19 cellular contexts compared by ENCODE assay signal in the genomic region with DNA sequence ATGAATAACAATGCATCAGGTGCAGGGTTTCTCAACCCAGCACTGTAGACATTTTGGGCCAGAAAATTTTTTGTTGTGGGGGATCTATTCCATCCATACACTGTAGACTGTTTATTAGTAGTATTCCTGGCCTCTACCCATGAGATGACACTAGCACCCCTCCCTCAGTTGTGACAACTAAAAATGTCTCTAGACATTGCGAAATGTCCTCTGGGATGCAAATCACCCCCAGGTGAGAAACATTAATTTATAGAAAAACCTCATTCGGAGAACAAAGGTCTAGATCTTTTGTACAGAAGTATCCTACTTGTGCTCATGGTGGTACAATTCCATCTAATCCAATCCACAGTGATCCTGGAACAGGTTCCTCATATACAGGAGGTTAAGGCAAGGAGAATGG. TPM values are rescaled to one million over a fixed set of nuclear protein-coding genes. Genes with fewer than 3 reads are reported as not detected.
DNase-seq lines count a peak whose midpoint lies in the region; ATAC-seq, FAIRE-seq and TF ChIP-seq lines count a peak whose summit lies in the region.
"Had no signal": no experiment of that assay in that cellular context is flagged by ENCODE, and none has a peak within 500 bp of the region (broad histone marks: within the 10 kb centered on the region; RNA-seq: fewer than 3 reads in every experiment).

No MANE protein-coding gene starts in this region.

- WGBS in HepG2 (ENCODE audit: low lambda C conversion rate) = 91% methylated on average over 2 of the region's 2 CpGs
- WGBS in right lobe of liver (ENCODE audit: insufficient coverage, low coverage, low lambda C conversion rate, missing lambda C conversion rate) = 94% methylated on average over 2 of the region's 2 CpGs

- H3K36me3 Mint-ChIP-seq in CD8-positive, alpha-beta T cell = peaks cover 69% of the 10 kb centered on the region
- H3K36me3 Mint-ChIP-seq in T-cell (peaks cover 47% of the 10 kb centered on the region), endothelial cell (ENCODE audit: low read depth, unreplicated experiment) (peaks cover 32% of the 10 kb centered on the region)

- BruUV-seq in HepG2 (replicated peaks; lab: Mats Ljungman, UMichigan) = no TSS peak

- H3K9me3 Mint-ChIP-seq in CD8-positive, alpha-beta T cell = no peaks in the 10 kb centered on the region
- H3K9me3 Mint-ChIP-seq in T-cell (no peaks in the 10 kb centered on the region), endothelial cell (ENCODE audit: unreplicated experiment) (no peaks in the 10 kb centered on the region)
- H3K9me3 Mint-ChIP-seq: GM23338 had no signal

- peak overlapping the region; percentile 41 for H3K27ac Mint-ChIP-seq in CD8-positive, alpha-beta T cell
- H3K27ac Mint-ChIP-seq in T-cell = peak overlapping the region; percentile 40 to 61
- no peak overlapping the region for H3K27ac Mint-ChIP-seq in endothelial cell (ENCODE audit: unreplicated experiment)
- H3K27ac Mint-ChIP-seq: GM23338 had no signal

- TF ChIP-seq RAD21 in HepG2 (CRISPR knock-in tag; IDR thresholded peaks at IDR 0.05) = no peak

- peaks cover 59% of the 10 kb centered on the region for H3K4me1 Mint-ChIP-seq in CD8-positive, alpha-beta T cell (ENCODE audit: low read depth)
- H3K4me1 Mint-ChIP-seq in T-cell (peaks cover 54 to 71% (median 64%) of the 10 kb centered on the region in 3 donors), endothelial cell (ENCODE audit: unreplicated experiment) (peaks cover 40% of the 10 kb centered on the region)

- H3K4me3 Mint-ChIP-seq in CD8-positive, alpha-beta T cell = no peak overlapping the region
- H3K4me3 Mint-ChIP-seq in T-cell (no peak overlapping the region), endothelial cell (ENCODE audit: unreplicated experiment) (peak overlapping the region; percentile 64)
- H3K4me3 Mint-ChIP-seq: GM23338 had no signal

- FAIRE-seq in HepG2 (lab: Jason Lieb, UNC) = no peak
- FAIRE-seq: A549, GM12878, GM18507 had no signal

- POLR2A ChIA-PET in HepG2 (lab: Yijun Ruan, JAX) = interaction anchor here (0.6 kb wide), 1 partner anchor 15 kb away, joined by 3 read pairs; no protein-coding TSS in a partner anchor
- POLR2A ChIA-PET in CD8-positive, alpha-beta T cell (lab: Charles Lee) = interaction anchor here (7.6 kb wide), 1 partner anchor 31 kb away, joined by 109 read pairs; a partner anchor contains a TSS
- POLR2A ChIA-PET in T-cell (lab: Charles Lee) = interaction anchor here in 1 of 2 donors (0.6 kb wide), 1 partner anchor 13 kb away, joined by 3 read pairs; no protein-coding TSS in a partner anchor

- ATAC-seq in HepG2 (no peak), right lobe of liver (no peak), T-cell (replicated peaks in 1 of 4) (no peak), GM18858 (IDR thresholded peaks at IDR 0.05; ENCODE audit: unreplicated experiment) (no peak)
- no peak for ATAC-seq in CD8-positive, alpha-beta T cell
- ATAC-seq: A549, GM12878, GM23338 had no signal

- H3K27me3 ChIP-seq in HepG2 (ENCODE audit: control insufficient read depth in 1 of 2, insufficient read depth in 2 of 2, low read length in 2 of 2) = no peaks in the 10 kb centered on the region; a peak in 1 of 5 replicates
- no peaks in the 10 kb centered on the region for H3K27me3 ChIP-seq in right lobe of liver
- H3K27me3 ChIP-seq in CD8-positive, alpha-beta T cell (ENCODE audit: insufficient read depth, low read length) = no peaks in the 10 kb centered on the region
- no peaks in the 10 kb centered on the region for H3K27me3 ChIP-seq in breast epithelium
- H3K27me3 ChIP-seq: BE2C had no signal

- H3K9me3 ChIP-seq in HepG2 (ENCODE audit: low read length) = no peaks in the 10 kb centered on the region
- H3K9me3 ChIP-seq in right lobe of liver = no peaks in the 10 kb centered on the region
- H3K9me3 ChIP-seq in CD8-positive, alpha-beta T cell (ENCODE audit: low read length) = no peaks in the 10 kb centered on the region
- no peaks in the 10 kb centered on the region for H3K9me3 ChIP-seq in breast epithelium
- H3K9me3 ChIP-seq: A549, BE2C had no signal

- H3K27ac ChIP-seq in HepG2 (ENCODE audit: extremely low read length, insufficient read depth, low read length) = no peak overlapping the region
- H3K27ac ChIP-seq in right lobe of liver = no peak overlapping the region
- H3K27ac ChIP-seq in CD8-positive, alpha-beta T cell (ENCODE audit: low read depth, low read length) = no peak overlapping the region
- no peak overlapping the region for H3K27ac ChIP-seq in breast epithelium
- H3K27ac ChIP-seq: A549, C4-2B had no signal

- H3K79me2 ChIP-seq in HepG2 (ENCODE audit: insufficient read depth, low read length) = peaks cover 7% of the 10 kb centered on the region

- H3K36me3 ChIP-seq in HepG2 (replicated peaks in 1 of 2; ENCODE audit: control insufficient read depth in 1 of 2, insufficient read depth in 2 of 2, low read length in 2 of 2) (peaks cover 4 to 30% of the 10 kb centered on the region in 2 experiments; a peak in 3 of 5 replicates), right lobe of liver (peaks cover 0 to 27% (median 15%) of the 10 kb centered on the region in 4 donors), breast epithelium (no peaks in the 10 kb centered on the region)
- H3K36me3 ChIP-seq in CD8-positive, alpha-beta T cell (ENCODE audit: insufficient read depth, low read length) = peaks cover 18% of the 10 kb centered on the region

- no peak overlapping the region for H3K4me2 ChIP-seq in HepG2 (ENCODE audit: low read depth, low read length)
- H3K4me2 ChIP-seq: A549, GM23338 had no signal

- intact Hi-C loops in HepG2 (cut with micrococcal nuclease; ENCODE audit: unreplicated experiment) (no loop called here), right lobe of liver (cut with DNase I) (no loop called here), breast epithelium (cut with DNase I; ENCODE audit: low total_unique reads) (no loop called here)
- intact Hi-C loops in CD8-positive, alpha-beta T cell (cut with DNase I, micrococcal nuclease) = no loop called here

- no peak for DNase-seq in HepG2 (ENCODE audit: low spot score)
- no peak for DNase-seq in right lobe of liver
- no peak for DNase-seq in CD8-positive, alpha-beta T cell
- DNase-seq in T-cell = no peak
- no peak for DNase-seq in endothelial cell (ENCODE audit: low spot score)
- DNase-seq in breast epithelium (ENCODE audit: low spot score in 2 of 2) = no peak
- DNase-seq in NCI-H146 treated with DMSO at 0.1 percent for 48 hours (lab: John Stamatoyannopoulos, UW; ENCODE audit: unreplicated experiment) = no peak
- DNase-seq: BE2C, DMS79, H7 had no signal

- no peaks in the 10 kb centered on the region for H4K20me1 ChIP-seq in HepG2 (ENCODE audit: insufficient read depth, low read length)

- TF ChIP-seq CTCF in HepG2 (CRISPR knock-in tag; IDR thresholded peaks at IDR 0.05) (no peak), right lobe of liver (IDR thresholded peaks at IDR 0.05) (no peak), endothelial cell (IDR thresholded peaks at IDR 0.05; ENCODE audit: unreplicated experiment) (no peak), breast epithelium (IDR thresholded peaks at IDR 0.05) (no peak)
- no peak for TF ChIP-seq CTCF in CD8-positive, alpha-beta T cell (IDR thresholded peaks at IDR 0.05)

- no peaks in the 10 kb centered on the region for H3K27me3 Mint-ChIP-seq in CD8-positive, alpha-beta T cell (ENCODE audit: low read depth)
- H3K27me3 Mint-ChIP-seq in T-cell (no peaks in the 10 kb centered on the region), endothelial cell (ENCODE audit: unreplicated experiment) (peaks cover 16% of the 10 kb centered on the region)

- no peak overlapping the region for H3K9ac ChIP-seq in HepG2 (ENCODE audit: insufficient read depth, low read depth, low read length)

- CTCF ChIA-PET in HepG2 (lab: Yijun Ruan, JAX; ENCODE audit: low intra/inter-chr PET ratio, low total read pairs) (no interaction called here), T-cell (lab: Charles Lee) (interaction anchor here (0.6 to 0.9 kb wide), 3 partner anchors 17 to 146 kb away, joined by 3 to 6 read pairs (median 3); no protein-coding TSS in a partner anchor)
- CTCF ChIA-PET in CD8-positive, alpha-beta T cell (lab: Charles Lee) = interaction anchor here (0.9 kb wide), 1 partner anchor 29 kb away, joined by 4 read pairs; a partner anchor contains a TSS

- H3K4me1 ChIP-seq in HepG2 (ENCODE audit: insufficient read depth, low read length) (peaks cover 25% of the 10 kb centered on the region), right lobe of liver (peaks cover 0 to 11% (median 4%) of the 10 kb centered on the region in 4 donors), breast epithelium (peaks cover 0 to 11% of the 10 kb centered on the region in 2 donors)
- peaks cover 24% of the 10 kb centered on the region for H3K4me1 ChIP-seq in CD8-positive, alpha-beta T cell (ENCODE audit: insufficient read depth, low read length)
- H3K4me1 ChIP-seq: BE2C had no signal

- TF ChIP-seq POLR2A in HepG2 (IDR thresholded peaks at IDR 0.05; ENCODE audit: insufficient read depth in 1 of 2, low read depth in 2 of 2, low read length in 2 of 2) (no peak), right lobe of liver (IDR thresholded peaks at IDR 0.05) (no peak), breast epithelium (IDR thresholded peaks at IDR 0.05) (no peak)

- in situ Hi-C loops in HepG2 (cut with HindIII; ENCODE audit: extremely low pct_ligation_motif_present, low pct_unique_long_range_greater_than_20kb) = no loop called here

- H2AFZ ChIP-seq in HepG2 (ENCODE audit: low read length) = no peak overlapping the region
- H2AFZ ChIP-seq: GM23338 had no signal

- TF ChIP-seq EP300 in HepG2 (IDR thresholded peaks at IDR 0.05; ENCODE audit: low read depth in 2 of 2, low read length in 2 of 2) (no peak), HepG2 (CRISPR knock-in tag; IDR thresholded peaks at IDR 0.05; ENCODE audit: borderline replicate concordance) (no peak)

- H3K4me3 ChIP-seq in HepG2 (replicated peaks in 1 of 3; ENCODE audit: insufficient read depth in 1 of 3, low read depth in 2 of 3, low read length in 3 of 3) (no peak overlapping the region), right lobe of liver (no peak overlapping the region), breast epithelium (no peak overlapping the region)
- H3K4me3 ChIP-seq in CD8-positive, alpha-beta T cell (ENCODE audit: low read depth, low read length) = no peak overlapping the region
- H3K4me3 ChIP-seq: A549, GM12878, GM23338 had no signal

RNA-seq across cellular contexts. Expression of a gene that starts 4.3 kb away (rescaled TPM):
- total RNA-seq in HepG2 (2016; rRNA removed; fragmentation: Illumina TruSeq; extraction: Trizol) (40.8 and 50.7 TPM in 2 replicates), right lobe of liver (10 to 100 TPM; 17.7 to 29.7 (median 20.7) TPM), T-cell (10 to 100 TPM; 62.9 to 79.2 (median 72.0) TPM), endothelial cell (ENCODE audit: unreplicated experiment) (137 TPM), breast epithelium (10 to 100 TPM; 30.1 to 74.9 (median 62.3) TPM)
- total RNA-seq in HepG2 (2016; cell fraction: cytosol; rRNA removed; fragmentation: Illumina TruSeq; extraction: Trizol; ENCODE audit: low read depth) = 13.1 and 19.3 TPM in 2 replicates
- total RNA-seq in HepG2 (2016; cell fraction: insoluble cytoplasmic fraction; rRNA removed; fragmentation: Illumina TruSeq; extraction: Trizol) = 36.9 and 42.7 TPM in 2 replicates
- 27.3 and 35.6 TPM in 2 replicates for total RNA-seq in HepG2 (2016; cell fraction: membrane; rRNA removed; fragmentation: Illumina TruSeq; extraction: Trizol)
- total RNA-seq in HepG2 (2016; cell fraction: nucleus; rRNA removed; fragmentation: Illumina TruSeq; extraction: Trizol) = 52.6 and 53.3 TPM in 2 replicates
- polyA plus RNA-seq in HepG2 (2011; rRNA removed) = 15.5 and 18.4 TPM in 2 replicates
- polyA plus RNA-seq in HepG2 (2011; cell fraction: cytosol; rRNA removed) = 12.6 and 18.0 TPM in 2 replicates
- polyA plus RNA-seq in HepG2 (2011; cell fraction: nucleus; rRNA removed) = 16.4 and 28.9 TPM in 2 replicates
- polyA plus RNA-seq in HepG2 (2012) = 15.1 and 16.1 TPM in 2 replicates
- 3.0 and 3.6 TPM in 2 replicates for polyA plus RNA-seq in HepG2 (2016; cell fraction: cytosol; fragmentation: Illumina TruSeq; extraction: Trizol; ENCODE audit: low read depth)
- polyA plus RNA-seq in HepG2 (2016; cell fraction: insoluble cytoplasmic fraction; fragmentation: Illumina TruSeq; extraction: Trizol; ENCODE audit: low read depth) = 29.9 and 30.3 TPM in 2 replicates
- 11.9 and 13.6 TPM in 2 replicates for polyA plus RNA-seq in HepG2 (2016; cell fraction: membrane; fragmentation: Illumina TruSeq; extraction: Trizol; ENCODE audit: low read depth)
- 56.7 and 65.5 TPM in 2 replicates for polyA plus RNA-seq in HepG2 (2016; cell fraction: nucleus; fragmentation: Illumina TruSeq; extraction: Trizol; ENCODE audit: insufficient read depth, low read depth)
- 23.3 and 62.1 TPM in 2 replicates for polyA minus RNA-seq in HepG2 (2011; rRNA and poly(A)+ RNA removed; ENCODE audit: low replicate concordance)
- 12.8 and 13.9 TPM in 2 replicates for polyA minus RNA-seq in HepG2 (2011; cell fraction: cytosol; rRNA and poly(A)+ RNA removed)
- polyA minus RNA-seq in HepG2 (2011; cell fraction: nucleus; rRNA and poly(A)+ RNA removed) = 32.4 and 41.4 TPM in 2 replicates
- total RNA-seq in CD8-positive, alpha-beta T cell = 10 to 100 TPM; 44.4 to 47.6 TPM

RNA-seq across cellular contexts. Expression of a gene that starts 28.7 kb away (rescaled TPM):
- total RNA-seq in HepG2 (2016; rRNA removed; fragmentation: Illumina TruSeq; extraction: Trizol) (276 and 379 TPM in 2 replicates), right lobe of liver (10 to 100 TPM; 40.0 to 85.0 (median 53.8) TPM), T-cell (100 to 1,000 TPM; 121 to 151 (median 128) TPM), endothelial cell (ENCODE audit: unreplicated experiment) (161 TPM), breast epithelium (100 to 1,000 TPM; 107 to 135 (median 114) TPM)
- total RNA-seq in HepG2 (2016; cell fraction: cytosol; rRNA removed; fragmentation: Illumina TruSeq; extraction: Trizol; ENCODE audit: low read depth) = 95.8 and 98.0 TPM in 2 replicates
- total RNA-seq in HepG2 (2016; cell fraction: insoluble cytoplasmic fraction; rRNA removed; fragmentation: Illumina TruSeq; extraction: Trizol) = 278 and 398 TPM in 2 replicates
- total RNA-seq in HepG2 (2016; cell fraction: membrane; rRNA removed; fragmentation: Illumina TruSeq; extraction: Trizol) = 157 and 166 TPM in 2 replicates
- total RNA-seq in HepG2 (2016; cell fraction: nucleus; rRNA removed; fragmentation: Illumina TruSeq; extraction: Trizol) = 113 and 115 TPM in 2 replicates
- polyA plus RNA-seq in HepG2 (2011; rRNA removed) = 111 and 141 TPM in 2 replicates
- polyA plus RNA-seq in HepG2 (2011; cell fraction: cytosol; rRNA removed) = 112 and 133 TPM in 2 replicates
- polyA plus RNA-seq in HepG2 (2011; cell fraction: nucleus; rRNA removed) = 47.2 and 50.5 TPM in 2 replicates
- 147 and 191 TPM in 2 replicates for polyA plus RNA-seq in HepG2 (2012)
- 70.1 and 76.3 TPM in 2 replicates for polyA plus RNA-seq in HepG2 (2016; cell fraction: cytosol; fragmentation: Illumina TruSeq; extraction: Trizol; ENCODE audit: low read depth)
- polyA plus RNA-seq in HepG2 (2016; cell fraction: insoluble cytoplasmic fraction; fragmentation: Illumina TruSeq; extraction: Trizol; ENCODE audit: low read depth) = 373 and 381 TPM in 2 replicates
- 126 and 136 TPM in 2 replicates for polyA plus RNA-seq in HepG2 (2016; cell fraction: membrane; fragmentation: Illumina TruSeq; extraction: Trizol; ENCODE audit: low read depth)
- 131 and 143 TPM in 2 replicates for polyA plus RNA-seq in HepG2 (2016; cell fraction: nucleus; fragmentation: Illumina TruSeq; extraction: Trizol; ENCODE audit: insufficient read depth, low read depth)
- polyA minus RNA-seq in HepG2 (2011; rRNA and poly(A)+ RNA removed; ENCODE audit: low replicate concordance) = 97.4 and 136 TPM in 2 replicates
- 71.7 and 75.4 TPM in 2 replicates for polyA minus RNA-seq in HepG2 (2011; cell fraction: cytosol; rRNA and poly(A)+ RNA removed)
- 102 and 113 TPM in 2 replicates for polyA minus RNA-seq in HepG2 (2011; cell fraction: nucleus; rRNA and poly(A)+ RNA removed)
- 100 to 1,000 TPM; 162 to 168 TPM for total RNA-seq in CD8-positive, alpha-beta T cell

RNA-seq across cellular contexts. Expression of a gene that starts 28.8 kb away (rescaled TPM):
- 50.2 and 53.1 TPM in 2 replicates for total RNA-seq in HepG2 (2016; rRNA removed; fragmentation: Illumina TruSeq; extraction: Trizol)
- total RNA-seq in HepG2 (2016; cell fraction: cytosol; rRNA removed; fragmentation: Illumina TruSeq; extraction: Trizol; ENCODE audit: low read depth) = 4.5 and 5.6 TPM in 2 replicates
- total RNA-seq in HepG2 (2016; cell fraction: insoluble cytoplasmic fraction; rRNA removed; fragmentation: Illumina TruSeq; extraction: Trizol) = 47.0 and 50.4 TPM in 2 replicates
- 15.4 and 16.3 TPM in 2 replicates for total RNA-seq in HepG2 (2016; cell fraction: membrane; rRNA removed; fragmentation: Illumina TruSeq; extraction: Trizol)
- 22.0 and 25.2 TPM in 2 replicates for total RNA-seq in HepG2 (2016; cell fraction: nucleus; rRNA removed; fragmentation: Illumina TruSeq; extraction: Trizol)
- polyA plus RNA-seq in HepG2 (2011; rRNA removed) = 22.5 and 26.4 TPM in 2 replicates
- 20.9 and 23.4 TPM in 2 replicates for polyA plus RNA-seq in HepG2 (2011; cell fraction: cytosol; rRNA removed)
- polyA plus RNA-seq in HepG2 (2011; cell fraction: nucleus; rRNA removed) = 16.9 and 23.8 TPM in 2 replicates
- 51.0 and 52.3 TPM in 2 replicates for polyA plus RNA-seq in HepG2 (2012)
- polyA plus RNA-seq in HepG2 (2016; cell fraction: cytosol; fragmentation: Illumina TruSeq; extraction: Trizol; ENCODE audit: low read depth) = 4.3 and 4.4 TPM in 2 replicates
- polyA plus RNA-seq in HepG2 (2016; cell fraction: insoluble cytoplasmic fraction; fragmentation: Illumina TruSeq; extraction: Trizol; ENCODE audit: low read depth) = 59.2 and 60.0 TPM in 2 replicates
- polyA plus RNA-seq in HepG2 (2016; cell fraction: membrane; fragmentation: Illumina TruSeq; extraction: Trizol; ENCODE audit: low read depth) = 10.4 and 10.7 TPM in 2 replicates
- polyA plus RNA-seq in HepG2 (2016; cell fraction: nucleus; fragmentation: Illumina TruSeq; extraction: Trizol; ENCODE audit: insufficient read depth, low read depth) = 40.1 and 43.8 TPM in 2 replicates
- polyA minus RNA-seq in HepG2 (2011; rRNA and poly(A)+ RNA removed; ENCODE audit: low replicate concordance) = 7.3 and 15.7 TPM in 2 replicates
- polyA minus RNA-seq in HepG2 (2011; cell fraction: cytosol; rRNA and poly(A)+ RNA removed) = 20.4 and 22.3 TPM in 2 replicates
- 20.6 and 21.0 TPM in 2 replicates for polyA minus RNA-seq in HepG2 (2011; cell fraction: nucleus; rRNA and poly(A)+ RNA removed)
- total RNA-seq in right lobe of liver = 10 to 100 TPM; 16.0 to 25.1 (median 23.2) TPM
- total RNA-seq in CD8-positive, alpha-beta T cell = 100 to 1,000 TPM; 107 to 112 TPM
- 100 to 1,000 TPM in 1 of 5 donors, 10 to 100 TPM in 4; 86.0 to 104 (median 94.0) TPM for total RNA-seq in T-cell
- 48.0 TPM for total RNA-seq in endothelial cell (ENCODE audit: unreplicated experiment)
- 10 to 100 TPM; 68.2 to 79.0 (median 76.0) TPM for total RNA-seq in breast epithelium

RNA-seq across cellular contexts. Expression of a gene that starts 52.6 kb away (rescaled TPM):
- total RNA-seq in HepG2 (2016; rRNA removed; fragmentation: Illumina TruSeq; extraction: Trizol) = 76.4 and 82.4 TPM in 2 replicates
- 25.3 and 25.9 TPM in 2 replicates for total RNA-seq in HepG2 (2016; cell fraction: cytosol; rRNA removed; fragmentation: Illumina TruSeq; extraction: Trizol; ENCODE audit: low read depth)
- total RNA-seq in HepG2 (2016; cell fraction: insoluble cytoplasmic fraction; rRNA removed; fragmentation: Illumina TruSeq; extraction: Trizol) = 72.8 and 81.6 TPM in 2 replicates
- total RNA-seq in HepG2 (2016; cell fraction: membrane; rRNA removed; fragmentation: Illumina TruSeq; extraction: Trizol) = 40.7 and 44.8 TPM in 2 replicates
- total RNA-seq in HepG2 (2016; cell fraction: nucleus; rRNA removed; fragmentation: Illumina TruSeq; extraction: Trizol) = 37.2 and 37.9 TPM in 2 replicates
- 68.4 and 83.0 TPM in 2 replicates for polyA plus RNA-seq in HepG2 (2011; rRNA removed)
- polyA plus RNA-seq in HepG2 (2011; cell fraction: cytosol; rRNA removed) = 91.5 and 99.2 TPM in 2 replicates
- 31.2 and 42.4 TPM in 2 replicates for polyA plus RNA-seq in HepG2 (2011; cell fraction: nucleus; rRNA removed)
- 103 and 127 TPM in 2 replicates for polyA plus RNA-seq in HepG2 (2012)
- 30.1 and 37.1 TPM in 2 replicates for polyA plus RNA-seq in HepG2 (2016; cell fraction: cytosol; fragmentation: Illumina TruSeq; extraction: Trizol; ENCODE audit: low read depth)
- polyA plus RNA-seq in HepG2 (2016; cell fraction: insoluble cytoplasmic fraction; fragmentation: Illumina TruSeq; extraction: Trizol; ENCODE audit: low read depth) = 109 and 111 TPM in 2 replicates
- 35.7 and 43.9 TPM in 2 replicates for polyA plus RNA-seq in HepG2 (2016; cell fraction: membrane; fragmentation: Illumina TruSeq; extraction: Trizol; ENCODE audit: low read depth)
- 65.5 and 77.4 TPM in 2 replicates for polyA plus RNA-seq in HepG2 (2016; cell fraction: nucleus; fragmentation: Illumina TruSeq; extraction: Trizol; ENCODE audit: insufficient read depth, low read depth)
- 12.0 and 14.3 TPM in 2 replicates for polyA minus RNA-seq in HepG2 (2011; rRNA and poly(A)+ RNA removed; ENCODE audit: low replicate concordance)
- 26.7 and 35.4 TPM in 2 replicates for polyA minus RNA-seq in HepG2 (2011; cell fraction: cytosol; rRNA and poly(A)+ RNA removed)
- 20.6 and 27.5 TPM in 2 replicates for polyA minus RNA-seq in HepG2 (2011; cell fraction: nucleus; rRNA and poly(A)+ RNA removed)
- 10 to 100 TPM; 33.4 to 46.5 (median 42.4) TPM for total RNA-seq in right lobe of liver
- total RNA-seq in CD8-positive, alpha-beta T cell = 10 to 100 TPM; 37.4 to 39.4 TPM
- 10 to 100 TPM; 70.9 to 78.6 (median 76.4) TPM for total RNA-seq in T-cell
- 222 TPM for total RNA-seq in endothelial cell (ENCODE audit: unreplicated experiment)
- 100 to 1,000 TPM in 2 of 3 donors, 10 to 100 TPM in 1; 95.2 to 128 (median 104) TPM for total RNA-seq in breast epithelium

RNA-seq across cellular contexts. Expression of a gene that starts 58.0 kb away (rescaled TPM):
- not detected in 2 replicates for total RNA-seq in HepG2 (2016; rRNA removed; fragmentation: Illumina TruSeq; extraction: Trizol)
- total RNA-seq in HepG2 (2016; cell fraction: cytosol; rRNA removed; fragmentation: Illumina TruSeq; extraction: Trizol; ENCODE audit: low read depth) = not detected in 2 replicates
- not detected in 2 replicates for total RNA-seq in HepG2 (2016; cell fraction: insoluble cytoplasmic fraction; rRNA removed; fragmentation: Illumina TruSeq; extraction: Trizol)
- not detected in 2 replicates for total RNA-seq in HepG2 (2016; cell fraction: membrane; rRNA removed; fragmentation: Illumina TruSeq; extraction: Trizol)
- total RNA-seq in HepG2 (2016; cell fraction: nucleus; rRNA removed; fragmentation: Illumina TruSeq; extraction: Trizol) = not detected in 2 replicates
- polyA plus RNA-seq in HepG2 (2011; rRNA removed) = not detected in 2 replicates
- polyA plus RNA-seq in HepG2 (2011; cell fraction: cytosol; rRNA removed) = not detected in 2 replicates
- not detected in 2 replicates for polyA plus RNA-seq in HepG2 (2011; cell fraction: nucleus; rRNA removed)
- not detected in 2 replicates for polyA plus RNA-seq in HepG2 (2012)
- not detected in 2 replicates for polyA plus RNA-seq in HepG2 (2016; cell fraction: cytosol; fragmentation: Illumina TruSeq; extraction: Trizol; ENCODE audit: low read depth)
- not detected in 2 replicates for polyA plus RNA-seq in HepG2 (2016; cell fraction: insoluble cytoplasmic fraction; fragmentation: Illumina TruSeq; extraction: Trizol; ENCODE audit: low read depth)
- polyA plus RNA-seq in HepG2 (2016; cell fraction: membrane; fragmentation: Illumina TruSeq; extraction: Trizol; ENCODE audit: low read depth) = not detected in 2 replicates
- not detected in 2 replicates for polyA plus RNA-seq in HepG2 (2016; cell fraction: nucleus; fragmentation: Illumina TruSeq; extraction: Trizol; ENCODE audit: insufficient read depth, low read depth)
- polyA minus RNA-seq in HepG2 (2011; rRNA and poly(A)+ RNA removed; ENCODE audit: low replicate concordance) = not detected in 2 replicates
- not detected in 2 replicates for polyA minus RNA-seq in HepG2 (2011; cell fraction: cytosol; rRNA and poly(A)+ RNA removed)
- polyA minus RNA-seq in HepG2 (2011; cell fraction: nucleus; rRNA and poly(A)+ RNA removed) = not detected in 2 replicates
- not detected for total RNA-seq in right lobe of liver
- total RNA-seq in CD8-positive, alpha-beta T cell = not detected
- total RNA-seq in T-cell = not detected
- not detected for total RNA-seq in endothelial cell (ENCODE audit: unreplicated experiment)
- not detected for total RNA-seq in breast epithelium
- total RNA-seq: G401, GM12878, GM23338, H7, HT-29 had no signal
- polyA plus RNA-seq: A549, AG04450, GM12878, GM23338 had no signal
